10 cellular contexts compared by ENCODE assay signal in the genomic region with DNA sequence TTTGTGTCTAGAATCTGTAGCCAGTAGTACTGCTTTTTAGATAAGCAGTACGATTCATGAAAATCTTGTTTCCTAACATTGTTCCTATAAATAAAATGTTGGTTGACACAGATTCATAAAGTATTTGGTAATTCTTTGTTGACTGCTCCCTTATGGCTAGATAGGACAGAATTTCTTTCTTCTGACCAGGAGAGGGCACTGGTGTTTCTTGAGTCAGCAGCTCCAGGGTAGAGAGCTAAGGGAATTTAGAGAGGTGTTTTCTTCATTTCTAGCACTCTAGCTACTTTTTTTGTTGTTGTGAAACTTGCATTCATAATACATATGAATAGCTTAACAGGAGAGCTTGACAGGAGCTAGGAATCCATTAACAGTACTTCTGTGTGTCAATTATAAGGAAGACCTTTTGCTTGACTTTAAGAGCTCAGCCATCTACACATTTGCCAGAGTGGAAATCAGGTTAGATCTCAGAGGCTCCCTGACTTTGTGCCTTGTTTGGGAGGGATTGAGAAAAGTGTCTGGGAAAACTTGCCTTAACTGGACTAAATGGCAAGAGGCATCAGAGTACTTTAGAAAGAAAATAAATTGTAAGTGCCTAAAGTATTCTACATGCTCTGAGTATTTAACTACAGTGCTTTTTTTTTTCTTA.
DNase-seq lines count a peak whose midpoint lies in the region; ATAC-seq, FAIRE-seq and TF ChIP-seq lines count a peak whose summit lies in the region.
"Had no signal": no experiment of that assay in that cellular context is flagged by ENCODE, and none has a peak within 500 bp of the region (broad histone marks: within the 10 kb centered on the region; RNA-seq: fewer than 3 reads in every experiment).

No MANE protein-coding gene starts in this region.

- no peak overlapping the region for H3K9ac ChIP-seq in astrocyte (ENCODE audit: low read length)

- H3K4me3 ChIP-seq in left ventricle myocardium inferior (no peak overlapping the region), astrocyte (ENCODE audit: insufficient read depth, low read depth, low read length) (no peak overlapping the region)

- no peak overlapping the region for H3K4me3 Mint-ChIP-seq in astrocyte (ENCODE audit: unreplicated experiment)
- no peak overlapping the region for H3K4me3 Mint-ChIP-seq in stimulated activated naive B cell treated with anti-CD40 and anti-IgM and Interleukin-4, amounts not matched to agents 10 μg/mL and 1 μg/mL and 100 μg/mL, for 72 hours
- no peak overlapping the region for H3K4me3 Mint-ChIP-seq in endothelial cell (ENCODE audit: unreplicated experiment)
- no peak overlapping the region for H3K4me3 Mint-ChIP-seq in osteocyte (ENCODE audit: unreplicated experiment)
- H3K4me3 Mint-ChIP-seq: activated B cell treated with CpG ODN at 0.5 μM for 24 hours had no signal

- no peaks in the 10 kb centered on the region for H4K20me1 ChIP-seq in astrocyte (ENCODE audit: insufficient read depth, low read length)

- no peaks in the 10 kb centered on the region for H3K27me3 Mint-ChIP-seq in astrocyte (ENCODE audit: low read depth, unreplicated experiment)
- H3K27me3 Mint-ChIP-seq in stimulated activated naive B cell treated with anti-CD40 and anti-IgM and Interleukin-4, amounts not matched to agents 10 μg/mL and 1 μg/mL and 100 μg/mL, for 72 hours, result no peaks in the 10 kb centered on the region
- no peaks in the 10 kb centered on the region for H3K27me3 Mint-ChIP-seq in endothelial cell (ENCODE audit: unreplicated experiment)
- no peaks in the 10 kb centered on the region for H3K27me3 Mint-ChIP-seq in osteocyte (ENCODE audit: unreplicated experiment)
- H3K27me3 Mint-ChIP-seq: activated B cell treated with CpG ODN at 0.5 μM for 24 hours had no signal

- intact Hi-C loops in left ventricle myocardium inferior (cut with micrococcal nuclease), result no loop called here
- intact Hi-C loops in left ventricle myocardium superior (cut with micrococcal nuclease), result no loop called here

- no peak overlapping the region for H3K27ac Mint-ChIP-seq in astrocyte (ENCODE audit: unreplicated experiment)
- no peak overlapping the region for H3K27ac Mint-ChIP-seq in stimulated activated naive B cell treated with anti-CD40 and anti-IgM and Interleukin-4, amounts not matched to agents 10 μg/mL and 1 μg/mL and 100 μg/mL, for 72 hours
- no peak overlapping the region for H3K27ac Mint-ChIP-seq in endothelial cell (ENCODE audit: unreplicated experiment)
- no peak overlapping the region for H3K27ac Mint-ChIP-seq in osteocyte (ENCODE audit: unreplicated experiment)
- H3K27ac Mint-ChIP-seq: activated B cell treated with CpG ODN at 0.5 μM for 24 hours had no signal

- no peak for ATAC-seq in left ventricle myocardium superior
- peak; percentile 46 to 54 for ATAC-seq in stimulated activated naive B cell treated with anti-CD40 and anti-IgM and Interleukin-4, amounts not matched to agents 10 μg/mL and 1 μg/mL and 100 μg/mL, for 72 hours (replicated peaks)

- H3K9me3 ChIP-seq in left ventricle myocardium inferior (replicated peaks) (no peaks in the 10 kb centered on the region), astrocyte (ENCODE audit: insufficient read depth, low read depth, low read length) (no peaks in the 10 kb centered on the region)

- peak; percentile 91 for FAIRE-seq in astrocyte (lab: Jason Lieb, UNC)
- FAIRE-seq: G401.6 had no signal

- H3K36me3 Mint-ChIP-seq in astrocyte (ENCODE audit: low read depth, unreplicated experiment) (no peaks in the 10 kb centered on the region), endothelial cell (ENCODE audit: low read depth, unreplicated experiment) (no peaks in the 10 kb centered on the region), osteocyte (ENCODE audit: unreplicated experiment) (no peaks in the 10 kb centered on the region)
- no peaks in the 10 kb centered on the region for H3K36me3 Mint-ChIP-seq in stimulated activated naive B cell treated with anti-CD40 and anti-IgM and Interleukin-4, amounts not matched to agents 10 μg/mL and 1 μg/mL and 100 μg/mL, for 72 hours

- H3K4me1 ChIP-seq in left ventricle myocardium inferior, result no peaks in the 10 kb centered on the region
- no peaks in the 10 kb centered on the region for H3K4me1 ChIP-seq in astrocyte (ENCODE audit: insufficient read depth, low read length)

- TF ChIP-seq CTCF in left ventricle myocardium inferior (IDR thresholded peaks at IDR 0.05; ENCODE audit: borderline replicate concordance), result peak; percentile 45
- no peak for TF ChIP-seq CTCF in astrocyte (IDR thresholded peaks at IDR 0.05; ENCODE audit: insufficient read depth, low read depth, low read length)
- no peak for TF ChIP-seq CTCF in endothelial cell (IDR thresholded peaks at IDR 0.05; ENCODE audit: unreplicated experiment)
- TF ChIP-seq CTCF in osteocyte (IDR thresholded peaks at IDR 0.05), result no peak

- H3K4me2 ChIP-seq in astrocyte (ENCODE audit: low read length), result no peak overlapping the region

- H3K9me3 Mint-ChIP-seq in astrocyte (ENCODE audit: unreplicated experiment) (no peaks in the 10 kb centered on the region), endothelial cell (ENCODE audit: unreplicated experiment) (no peaks in the 10 kb centered on the region), osteocyte (ENCODE audit: unreplicated experiment) (peaks cover 30% of the 10 kb centered on the region)
- H3K9me3 Mint-ChIP-seq in stimulated activated naive B cell treated with anti-CD40 and anti-IgM and Interleukin-4, amounts not matched to agents 10 μg/mL and 1 μg/mL and 100 μg/mL, for 72 hours, result no peaks in the 10 kb centered on the region
- H3K9me3 Mint-ChIP-seq: activated B cell treated with CpG ODN at 0.5 μM for 24 hours had no signal

- no peak overlapping the region for H2AFZ ChIP-seq in astrocyte (ENCODE audit: low read depth, low read length)

- no peak overlapping the region for H3K27ac ChIP-seq in left ventricle myocardium inferior (replicated peaks)
- no peak overlapping the region for H3K27ac ChIP-seq in astrocyte (ENCODE audit: low read depth, low read length)

- H3K36me3 ChIP-seq in left ventricle myocardium inferior (no peaks in the 10 kb centered on the region), astrocyte (ENCODE audit: insufficient read depth, low read length) (no peaks in the 10 kb centered on the region)

- DNase-seq in left ventricle myocardium inferior, result no peak
- DNase-seq in left ventricle myocardium superior, result no peak
- DNase-seq in LHCN-M2 (ENCODE audit: low read depth), result peak; percentile 57
- no peak for DNase-seq in astrocyte (ENCODE audit: low read depth)
- no peak for DNase-seq in stimulated activated naive B cell treated with anti-CD40 and anti-IgM and Interleukin-4, amounts not matched to agents 10 μg/mL and 1 μg/mL and 100 μg/mL, for 72 hours
- no peak for DNase-seq in activated CD4-positive, alpha-beta T cell treated with anti-CD3 and anti-CD28 coated beads for 1 hour
- DNase-seq in endothelial cell (ENCODE audit: low spot score), result no peak
- no peak for DNase-seq in osteocyte (ENCODE audit: extremely low spot score, unreplicated experiment)
- DNase-seq: activated B cell treated with CpG ODN at 0.5 μM for 24 hours had no signal

- H3K4me1 Mint-ChIP-seq in astrocyte (ENCODE audit: low read depth, unreplicated experiment) (no peaks in the 10 kb centered on the region), endothelial cell (ENCODE audit: unreplicated experiment) (no peaks in the 10 kb centered on the region), osteocyte (ENCODE audit: unreplicated experiment) (no peaks in the 10 kb centered on the region)
- H3K4me1 Mint-ChIP-seq in stimulated activated naive B cell treated with anti-CD40 and anti-IgM and Interleukin-4, amounts not matched to agents 10 μg/mL and 1 μg/mL and 100 μg/mL, for 72 hours, result no peaks in the 10 kb centered on the region
- H3K4me1 Mint-ChIP-seq: activated B cell treated with CpG ODN at 0.5 μM for 24 hours had no signal

- no peaks in the 10 kb centered on the region for H3K27me3 ChIP-seq in left ventricle myocardium inferior (ENCODE audit: low read depth)
- H3K27me3 ChIP-seq in astrocyte (ENCODE audit: insufficient read depth, low read length), result no peaks in the 10 kb centered on the region

- no peaks in the 10 kb centered on the region for H3K79me2 ChIP-seq in astrocyte (ENCODE audit: insufficient read depth, low read length)
